10 cellular contexts compared by ENCODE assay signal in the genomic region with DNA sequence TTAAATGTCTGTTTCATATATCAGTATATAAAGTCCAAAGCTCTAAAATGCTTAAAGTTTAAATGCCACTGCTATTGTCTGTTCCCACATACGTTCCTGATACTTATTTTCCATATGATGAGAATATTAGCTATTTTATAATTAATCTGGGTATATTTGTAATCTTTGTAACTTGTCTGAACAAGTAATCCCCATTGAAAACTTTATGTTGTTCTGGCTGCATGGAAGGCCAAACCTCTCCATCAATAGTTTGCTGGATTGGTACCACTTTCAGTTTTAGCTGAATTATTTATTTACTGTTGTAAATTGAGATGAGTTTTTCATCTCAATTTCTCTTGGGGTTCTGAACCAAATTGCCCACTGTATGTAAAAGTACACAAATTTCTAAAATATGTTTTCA. TPM values are rescaled to one million over a fixed set of nuclear protein-coding genes. Genes with fewer than 3 reads are reported as not detected.
DNase-seq lines count a peak whose midpoint lies in the region; ATAC-seq and TF ChIP-seq lines count a peak whose summit lies in the region.
"Had no signal": no experiment of that assay in that cellular context is flagged by ENCODE, and none has a peak within 500 bp of the region (broad histone marks: within the 10 kb centered on the region; RNA-seq: fewer than 3 reads in every experiment).

No MANE protein-coding gene starts in this region.

- peak overlapping the region; percentile 95 for H3K27ac Mint-ChIP-seq in activated naive CD8-positive, alpha-beta T cell

- no peak for ATAC-seq in activated T-cell treated with anti-CD3 and anti-CD28 coated beads, Interleukin-2, amount 50 U/mL, for 4 hours
- no peak for ATAC-seq in HG02588 (IDR thresholded peaks at IDR 0.05; ENCODE audit: unreplicated experiment)
- ATAC-seq in aorta (ENCODE audit: low FRiP score) = no peak

- no peaks in the 10 kb centered on the region for H3K9me3 Mint-ChIP-seq in activated T-cell treated with anti-CD3 and anti-CD28 coated beads, Interleukin-2, amount 50 U/mL, for 4 hours
- H3K9me3 Mint-ChIP-seq in activated naive CD8-positive, alpha-beta T cell (ENCODE audit: low read depth) = no peaks in the 10 kb centered on the region

- peaks cover 6% of the 10 kb centered on the region for H3K4me1 ChIP-seq in iPS-18a (ENCODE audit: control insufficient read depth, low read depth, low read length)
- peaks cover 33% of the 10 kb centered on the region for H3K4me1 ChIP-seq in suprapubic skin
- no peaks in the 10 kb centered on the region for H3K4me1 ChIP-seq in aorta (ENCODE audit: control insufficient read depth in 1 of 2, insufficient read depth in 2 of 2, low read length in 2 of 2)

- DNase-seq in activated T-cell treated with anti-CD3 and anti-CD28 coated beads, Interleukin-2, amount 50 U/mL, for 4 hours = no peak
- no peak for DNase-seq in activated T-cell treated with anti-CD3 and anti-CD28 coated beads, Interleukin-2, amount 50 U/mL, for 48 hours
- no peak for DNase-seq in suprapubic skin (ENCODE audit: low spot score in 2 of 2)
- DNase-seq in NCI-H446 treated with DMSO at 0.1 percent for 48 hours (lab: John Stamatoyannopoulos, UW) = no peak
- no peak for DNase-seq in aorta
- DNase-seq: NCI-H748 treated with DMSO at 0.1 percent for 48 hours; stimulated activated CD4-positive, alpha-beta T cell treated with anti-CD3 and anti-CD28 coated beads, Interleukin-4, amount 100 ng/mL, for 24 hours had no signal

- WGBS in suprapubic skin = 13% methylated on average over 1 of the region's 1 CpG
- 28 to 30% methylated on average over 1 of the region's 1 CpG for WGBS in aorta, 2 donors

- no peak for TF ChIP-seq POLR2A in suprapubic skin (IDR thresholded peaks at IDR 0.05)

- TF ChIP-seq CTCF in suprapubic skin (IDR thresholded peaks at IDR 0.05) = no peak

- H3K9ac ChIP-seq in iPS-18a (ENCODE audit: low read length) = peak overlapping the region; percentile 63

- intact Hi-C loops in aorta (cut with DNase I) = no loop called here

- no peaks in the 10 kb centered on the region for H3K36me3 ChIP-seq in iPS-18a (ENCODE audit: control insufficient read depth, low read depth, low read length)
- no peaks in the 10 kb centered on the region for H3K36me3 ChIP-seq in suprapubic skin
- H3K36me3 ChIP-seq in aorta (ENCODE audit: control insufficient read depth in 1 of 2, insufficient read depth in 2 of 2, low read length in 1 of 2) = no peaks in the 10 kb centered on the region

- peaks cover 59% of the 10 kb centered on the region for H3K4me1 Mint-ChIP-seq in activated T-cell treated with anti-CD3 and anti-CD28 coated beads, Interleukin-2, amount 50 U/mL, for 4 hours (ENCODE audit: low read depth)
- peaks cover 61% of the 10 kb centered on the region for H3K4me1 Mint-ChIP-seq in activated naive CD8-positive, alpha-beta T cell (ENCODE audit: low read depth)

- no peak for TF ChIP-seq EP300 in suprapubic skin (IDR thresholded peaks at IDR 0.05)

- H3K27me3 ChIP-seq in iPS-18a (ENCODE audit: control insufficient read depth, insufficient read depth, low read length) = no peaks in the 10 kb centered on the region
- H3K27me3 ChIP-seq in suprapubic skin = no peaks in the 10 kb centered on the region
- H3K27me3 ChIP-seq in aorta (ENCODE audit: control insufficient read depth in 1 of 2, insufficient read depth in 2 of 2, low read length in 1 of 2) = no peaks in the 10 kb centered on the region

- no peaks in the 10 kb centered on the region for H3K36me3 Mint-ChIP-seq in activated T-cell treated with anti-CD3 and anti-CD28 coated beads, Interleukin-2, amount 50 U/mL, for 4 hours (ENCODE audit: insufficient read depth)
- peaks cover 2% of the 10 kb centered on the region for H3K36me3 Mint-ChIP-seq in activated naive CD8-positive, alpha-beta T cell

- H3K27ac ChIP-seq in iPS-18a (ENCODE audit: low read length) (no peak overlapping the region), suprapubic skin (no peak overlapping the region), aorta (ENCODE audit: low read depth in 1 of 2, low read length in 2 of 2) (no peak overlapping the region)

- H3K27me3 Mint-ChIP-seq in activated T-cell treated with anti-CD3 and anti-CD28 coated beads, Interleukin-2, amount 50 U/mL, for 4 hours (ENCODE audit: low read depth) = no peaks in the 10 kb centered on the region
- no peaks in the 10 kb centered on the region for H3K27me3 Mint-ChIP-seq in activated naive CD8-positive, alpha-beta T cell

- H3K9me3 ChIP-seq in iPS-18a (ENCODE audit: control insufficient read depth, low read depth, low read length) (no peaks in the 10 kb centered on the region), suprapubic skin (no peaks in the 10 kb centered on the region), aorta (ENCODE audit: control insufficient read depth, low read length) (no peaks in the 10 kb centered on the region)

- peak overlapping the region; percentile 88 for H3K4me3 ChIP-seq in iPS-18a (ENCODE audit: low read length)
- peak overlapping the region; percentile 89 for H3K4me3 ChIP-seq in suprapubic skin
- H3K4me3 ChIP-seq in aorta (ENCODE audit: low read length in 2 of 2) = peak overlapping the region in 1 of 2 donors; percentile 37

- peak overlapping the region; percentile 96 for H3K4me3 Mint-ChIP-seq in activated T-cell treated with anti-CD3 and anti-CD28 coated beads, Interleukin-2, amount 50 U/mL, for 4 hours
- H3K4me3 Mint-ChIP-seq in activated naive CD8-positive, alpha-beta T cell = peak overlapping the region; percentile 100

RNA-seq across cellular contexts. Expression of a gene that starts 1.5 kb away (rescaled TPM):
- total RNA-seq in activated T-cell treated with anti-CD3 and anti-CD28 coated beads, Interleukin-2, amount 50 U/mL, for 4 hours = 1 to 10 TPM; 8.1 to 8.9 (median 8.2) TPM
- 10 to 100 TPM; 11.9 to 51.9 (median 19.7) TPM for total RNA-seq in suprapubic skin
- 10 to 100 TPM; 53.8 to 63.2 TPM for total RNA-seq in aorta
- 1 to 10 TPM; 4.1 to 5.2 TPM for polyA plus RNA-seq in aorta

RNA-seq across cellular contexts. Expression of a gene that starts 1.8 kb away (rescaled TPM):
- 10 to 100 TPM; 29.3 to 29.9 (median 29.6) TPM for total RNA-seq in activated T-cell treated with anti-CD3 and anti-CD28 coated beads, Interleukin-2, amount 50 U/mL, for 4 hours
- total RNA-seq in suprapubic skin = 10 to 100 TPM; 35.0 to 77.2 (median 57.4) TPM
- total RNA-seq in aorta = 10 to 100 TPM; 34.9 to 44.6 TPM
- polyA plus RNA-seq in aorta = 10 to 100 TPM in 1 of 2 donors, 1 to 10 TPM in 1; 3.6 to 16.2 TPM
